In genomic region chr6:156948807-156949206, GRCh38 we compare ENCODE assay signal across 11 cellular contexts.
A peak's percentile ranks its signal among the peaks of the same experiment; 100 is the strongest.
DNase-seq lines count a peak whose midpoint lies in the region; ATAC-seq and TF ChIP-seq lines count a peak whose summit lies in the region.
"Had no signal": no experiment of that assay in that cellular context is flagged by ENCODE, and none has a peak within 500 bp of the region (broad histone marks: within the 10 kb centered on the region; RNA-seq: fewer than 3 reads in every experiment).

No MANE protein-coding gene starts in this region.

- no peaks in the 10 kb centered on the region for H3K27me3 Mint-ChIP-seq in activated CD8-positive, alpha-beta T cell treated with anti-CD3 and anti-CD28 coated beads for 36 hours
- no peaks in the 10 kb centered on the region for H3K27me3 Mint-ChIP-seq in activated CD8-positive, alpha-beta T cell treated with anti-CD3 and anti-CD28 coated beads, Interleukin-2, amount 10 ng/mL, durations not matched to agents 7 days and 5 days (ENCODE audit: low read depth)
- H3K27me3 Mint-ChIP-seq in activated T-helper 2 cell treated with anti-CD3 and anti-CD28 coated beads, Interferon-gamma antibody, Interleukin-2, Interleukin-4, amounts not matched to agents 10 μg/mL and 5 μg/mL and 100 μg/mL, durations not matched to agents 14 hours and 24 hours and 36 hours (ENCODE audit: low read depth), result no peaks in the 10 kb centered on the region
- H3K27me3 Mint-ChIP-seq: activated naive CD8-positive, alpha-beta T cell had no signal

- no peak overlapping the region for H3K27ac Mint-ChIP-seq in activated CD8-positive, alpha-beta T cell treated with anti-CD3 and anti-CD28 coated beads for 36 hours
- no peak overlapping the region for H3K27ac Mint-ChIP-seq in activated CD8-positive, alpha-beta T cell treated with anti-CD3 and anti-CD28 coated beads, Interleukin-2, amount 10 ng/mL, durations not matched to agents 7 days and 5 days
- no peak overlapping the region for H3K27ac Mint-ChIP-seq in activated T-helper 2 cell treated with anti-CD3 and anti-CD28 coated beads, Interferon-gamma antibody, Interleukin-2, Interleukin-4, amounts not matched to agents 10 μg/mL and 5 μg/mL and 100 μg/mL, durations not matched to agents 14 hours and 24 hours and 36 hours
- H3K27ac Mint-ChIP-seq: activated naive CD8-positive, alpha-beta T cell had no signal

- no peak for TF ChIP-seq CTCF in activated CD8-positive, alpha-beta T cell treated with anti-CD3 and anti-CD28 coated beads for 36 hours (IDR thresholded peaks at IDR 0.05)
- TF ChIP-seq CTCF in RWPE1 (conservative IDR thresholded peaks at IDR 0.05; ENCODE audit: low read depth) (no peak), fibroblast of villous mesenchyme (IDR thresholded peaks at IDR 0.05; ENCODE audit: insufficient read depth, low read depth, low read length) (no peak)

- DNase-seq in activated CD8-positive, alpha-beta T cell treated with anti-CD3 and anti-CD28 coated beads for 36 hours, result no peak
- DNase-seq in activated CD8-positive, alpha-beta T cell treated with anti-CD3 and anti-CD28 coated beads, Interleukin-2, amount 10 ng/mL, durations not matched to agents 7 days and 5 days, result no peak
- DNase-seq in RWPE1 (ENCODE audit: low spot score) (peak; percentile 46), fibroblast of villous mesenchyme (ENCODE audit: low read depth) (peak; percentile 89), retina (no peak)
- DNase-seq in stimulated activated naive CD8-positive, alpha-beta T cell treated with anti-CD3 and anti-CD28 coated beads, Interleukin-15, Interleukin-2, amounts not matched to agents 100 U/mL and 50 U/mL, for 24 hours, result no peak
- DNase-seq in activated effector memory CD4-positive, alpha-beta T cell treated with Interleukin-2 at 50 U/mL for 16 hours, result no peak
- no peak for DNase-seq in activated T-helper 2 cell treated with anti-CD3 and anti-CD28 coated beads, Interferon-gamma antibody, Interleukin-2, Interleukin-4, amounts not matched to agents 10 μg/mL and 5 μg/mL and 100 μg/mL, durations not matched to agents 14 hours and 24 hours and 36 hours (ENCODE audit: low spot score)
- DNase-seq: NCI-H510A had no signal

- no peak overlapping the region for H3K4me3 Mint-ChIP-seq in activated CD8-positive, alpha-beta T cell treated with anti-CD3 and anti-CD28 coated beads for 36 hours
- H3K4me3 Mint-ChIP-seq in activated CD8-positive, alpha-beta T cell treated with anti-CD3 and anti-CD28 coated beads, Interleukin-2, amount 10 ng/mL, durations not matched to agents 7 days and 5 days, result no peak overlapping the region
- H3K4me3 Mint-ChIP-seq in activated T-helper 2 cell treated with anti-CD3 and anti-CD28 coated beads, Interferon-gamma antibody, Interleukin-2, Interleukin-4, amounts not matched to agents 10 μg/mL and 5 μg/mL and 100 μg/mL, durations not matched to agents 14 hours and 24 hours and 36 hours (ENCODE audit: low read depth), result no peak overlapping the region
- H3K4me3 Mint-ChIP-seq: activated naive CD8-positive, alpha-beta T cell had no signal

- H3K9me3 Mint-ChIP-seq in activated CD8-positive, alpha-beta T cell treated with anti-CD3 and anti-CD28 coated beads for 36 hours, result no peaks in the 10 kb centered on the region
- no peaks in the 10 kb centered on the region for H3K9me3 Mint-ChIP-seq in activated CD8-positive, alpha-beta T cell treated with anti-CD3 and anti-CD28 coated beads, Interleukin-2, amount 10 ng/mL, durations not matched to agents 7 days and 5 days (ENCODE audit: insufficient read depth)
- no peaks in the 10 kb centered on the region for H3K9me3 Mint-ChIP-seq in activated T-helper 2 cell treated with anti-CD3 and anti-CD28 coated beads, Interferon-gamma antibody, Interleukin-2, Interleukin-4, amounts not matched to agents 10 μg/mL and 5 μg/mL and 100 μg/mL, durations not matched to agents 14 hours and 24 hours and 36 hours

- CTCF ChIA-PET in activated CD8-positive, alpha-beta T cell treated with anti-CD3 and anti-CD28 coated beads for 36 hours (lab: Charles Lee), result interaction anchor here (1.4 to 1.8 kb wide), 2 partner anchors 97 to 142 kb away, joined by 3 to 4 read pairs; no protein-coding TSS in a partner anchor
- CTCF ChIA-PET in activated CD8-positive, alpha-beta T cell treated with anti-CD3 and anti-CD28 coated beads, Interleukin-2, amount 10 ng/mL, durations not matched to agents 7 days and 5 days (lab: Charles Lee), result no interaction called here
- CTCF ChIA-PET in RWPE1 (lab: Yijun Ruan, JAX), result interaction anchor here (0.6 kb wide), 1 partner anchor 15 kb away, joined by 3 read pairs; no protein-coding TSS in a partner anchor

- ATAC-seq in activated CD8-positive, alpha-beta T cell treated with anti-CD3 and anti-CD28 coated beads for 36 hours, result peak; percentile 64
- no peak for ATAC-seq in activated CD8-positive, alpha-beta T cell treated with anti-CD3 and anti-CD28 coated beads, Interleukin-2, amount 10 ng/mL, durations not matched to agents 7 days and 5 days
- ATAC-seq in stimulated activated naive CD8-positive, alpha-beta T cell treated with anti-CD3 and anti-CD28 coated beads, Interleukin-15, Interleukin-2, amounts not matched to agents 100 U/mL and 50 U/mL, for 24 hours, result peak; percentile 80

- intact Hi-C loops in activated CD8-positive, alpha-beta T cell treated with anti-CD3 and anti-CD28 coated beads for 36 hours (cut with micrococcal nuclease), result no loop called here
- intact Hi-C loops in activated T-helper 2 cell treated with anti-CD3 and anti-CD28 coated beads, Interferon-gamma antibody, Interleukin-2, Interleukin-4, amounts not matched to agents 10 μg/mL and 5 μg/mL and 100 μg/mL, durations not matched to agents 14 hours and 24 hours and 36 hours (cut with micrococcal nuclease), result loop anchor here (5.0 kb wide), 1 partner anchor 387 kb away; no protein-coding TSS in a partner anchor

- no peaks in the 10 kb centered on the region for H3K36me3 Mint-ChIP-seq in activated CD8-positive, alpha-beta T cell treated with anti-CD3 and anti-CD28 coated beads for 36 hours (ENCODE audit: low read depth)
- no peaks in the 10 kb centered on the region for H3K36me3 Mint-ChIP-seq in activated CD8-positive, alpha-beta T cell treated with anti-CD3 and anti-CD28 coated beads, Interleukin-2, amount 10 ng/mL, durations not matched to agents 7 days and 5 days (ENCODE audit: low read depth)
- no peaks in the 10 kb centered on the region for H3K36me3 Mint-ChIP-seq in activated T-helper 2 cell treated with anti-CD3 and anti-CD28 coated beads, Interferon-gamma antibody, Interleukin-2, Interleukin-4, amounts not matched to agents 10 μg/mL and 5 μg/mL and 100 μg/mL, durations not matched to agents 14 hours and 24 hours and 36 hours (ENCODE audit: low read depth)
- H3K36me3 Mint-ChIP-seq: activated naive CD8-positive, alpha-beta T cell had no signal

- no peak overlapping the region for H3K27ac ChIP-seq in RWPE1
- H3K27ac ChIP-seq: parathyroid adenoma had no signal

- peaks cover 56% of the 10 kb centered on the region for H3K4me1 Mint-ChIP-seq in activated CD8-positive, alpha-beta T cell treated with anti-CD3 and anti-CD28 coated beads for 36 hours (ENCODE audit: low read depth)
- peaks cover 16% of the 10 kb centered on the region for H3K4me1 Mint-ChIP-seq in activated CD8-positive, alpha-beta T cell treated with anti-CD3 and anti-CD28 coated beads, Interleukin-2, amount 10 ng/mL, durations not matched to agents 7 days and 5 days (ENCODE audit: low read depth)
- peaks cover 29% of the 10 kb centered on the region for H3K4me1 Mint-ChIP-seq in activated T-helper 2 cell treated with anti-CD3 and anti-CD28 coated beads, Interferon-gamma antibody, Interleukin-2, Interleukin-4, amounts not matched to agents 10 μg/mL and 5 μg/mL and 100 μg/mL, durations not matched to agents 14 hours and 24 hours and 36 hours (ENCODE audit: low read depth)

- POLR2A ChIA-PET in activated CD8-positive, alpha-beta T cell treated with anti-CD3 and anti-CD28 coated beads for 36 hours (lab: Charles Lee), result interaction anchor here (0.6 kb wide), 1 partner anchor 81 kb away, joined by 3 read pairs; no protein-coding TSS in a partner anchor
- POLR2A ChIA-PET in activated CD8-positive, alpha-beta T cell treated with anti-CD3 and anti-CD28 coated beads, Interleukin-2, amount 10 ng/mL, durations not matched to agents 7 days and 5 days (lab: Charles Lee), result no interaction called here
- POLR2A ChIA-PET in RWPE1 (lab: Yijun Ruan, JAX; ENCODE audit: low non-redundant PET), result no interaction called here

- H3K4me3 ChIP-seq in fibroblast of villous mesenchyme (ENCODE audit: low read depth, low read length), result no peak overlapping the region

Comparison
In these comparisons a context has a peak if more than half of its experiments do, and no peak if none do; other contexts are left out.
1. DNase-seq: peak in RWPE1 (single experiment) and fibroblast of villous mesenchyme (single experiment); none in activated CD8-positive, alpha-beta T cell treated with anti-CD3 and anti-CD28 coated beads for 36 hours (single experiment), activated CD8-positive, alpha-beta T cell treated with anti-CD3 and anti-CD28 coated beads, Interleukin-2, amount 10 ng/mL, durations not matched to agents 7 days and 5 days (single experiment), stimulated activated naive CD8-positive, alpha-beta T cell treated with anti-CD3 and anti-CD28 coated beads, Interleukin-15, Interleukin-2, amounts not matched to agents 100 U/mL and 50 U/mL, for 24 hours (single experiment), activated effector memory CD4-positive, alpha-beta T cell treated with Interleukin-2 at 50 U/mL for 16 hours (single experiment), retina (single experiment) and activated T-helper 2 cell treated with anti-CD3 and anti-CD28 coated beads, Interferon-gamma antibody, Interleukin-2, Interleukin-4, amounts not matched to agents 10 μg/mL and 5 μg/mL and 100 μg/mL, durations not matched to agents 14 hours and 24 hours and 36 hours (single experiment).